In the genomic region with DNA sequence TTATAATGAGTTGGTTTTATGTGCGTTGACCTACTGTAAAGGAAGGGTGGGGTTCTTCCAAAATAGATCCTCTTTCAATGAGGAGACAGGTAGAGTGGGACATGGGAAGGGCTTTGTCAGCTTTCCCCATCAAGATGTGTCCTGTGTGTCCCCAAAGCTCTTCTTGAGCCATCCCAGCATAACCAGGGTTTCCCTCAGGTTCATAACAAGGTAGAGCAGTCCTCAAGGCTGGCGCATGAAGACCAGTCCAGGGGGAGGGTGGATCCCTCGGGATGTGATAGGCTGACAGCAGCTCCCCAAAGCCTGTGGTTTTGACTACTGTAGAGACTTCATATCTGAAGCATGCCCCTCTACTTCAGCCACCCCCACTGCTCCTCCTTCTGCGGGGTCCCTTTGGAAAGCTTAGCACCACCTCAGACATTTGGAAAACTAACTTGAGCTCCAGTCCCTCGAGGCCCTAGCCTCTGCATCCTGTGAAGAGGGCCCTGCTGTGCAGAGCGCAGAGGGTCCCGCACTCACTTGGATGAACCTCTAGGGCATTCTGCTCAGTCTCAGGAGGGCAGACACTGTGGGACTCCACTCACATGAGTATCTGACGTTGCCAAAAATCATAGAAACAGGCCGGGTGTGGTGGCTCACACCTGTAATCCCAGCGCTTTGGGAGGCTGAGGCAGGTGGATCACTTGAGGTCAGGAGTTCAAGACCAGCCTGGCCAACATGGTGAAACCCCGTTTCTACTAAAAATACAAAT, we compare ENCODE assay signal across 9 cellular contexts. TPM values are rescaled to one million over a fixed set of nuclear protein-coding genes. Genes with fewer than 3 reads are reported as not detected.
DNase-seq lines count a peak whose midpoint lies in the region; ATAC-seq and TF ChIP-seq lines count a peak whose summit lies in the region.
"Had no signal": no experiment of that assay in that cellular context is flagged by ENCODE, and none has a peak within 500 bp of the region (broad histone marks: within the 10 kb centered on the region; RNA-seq: fewer than 3 reads in every experiment).

No MANE protein-coding gene starts in this region.

- H3K4me3 Mint-ChIP-seq in activated T-cell treated with anti-CD3 and anti-CD28 coated beads, Interleukin-2, amount 50 U/mL, for 72 hours, result peak overlapping the region; percentile 97 to 98
- H3K4me3 Mint-ChIP-seq: mesothelial cell of epicardium had no signal

- H3K4me1 ChIP-seq in heart left ventricle (peaks cover 0 to 51% (median 15%) of the 10 kb centered on the region in 12 donors), lung (ENCODE audit: control insufficient read depth in 2 of 2, insufficient read depth in 2 of 2, low read length in 2 of 2) (no peaks in the 10 kb centered on the region), thoracic aorta (ENCODE audit: control insufficient read depth in 1 of 2, low read depth in 2 of 2) (no peaks in the 10 kb centered on the region), PC-3 (ENCODE audit: insufficient read depth, low read length) (peaks cover 10% of the 10 kb centered on the region)

- H3F3A ChIP-seq in PC-3 (ENCODE audit: low read length, unreplicated experiment), result no peaks in the 10 kb centered on the region

- no peak for TF ChIP-seq CTCF in heart left ventricle (IDR thresholded peaks at IDR 0.05)
- no peak for TF ChIP-seq CTCF in lung (IDR thresholded peaks at IDR 0.05; ENCODE audit: control extremely low read depth, extremely low read depth)
- TF ChIP-seq CTCF in thoracic aorta (IDR thresholded peaks at IDR 0.05), result no peak
- TF ChIP-seq CTCF in PC-3 (conservative IDR thresholded peaks at IDR 0.05; ENCODE audit: low read depth, low read length), result no peak

- WGBS in heart left ventricle, 4 donors, result 64 to 79% (median 75%) methylated on average over 11 of the region's 11 CpGs
- 72 to 78% methylated on average over 11 of the region's 11 CpGs for WGBS in lung, 2 donors

- intact Hi-C loops in heart left ventricle (cut with DNase I) (loop anchor here in 8 of 10 donors (2.0 to 10.0 kb wide), 8 partner anchors 113 to 1065 kb away; a partner anchor contains a TSS), Right ventricle myocardium inferior (cut with DNase I) (no loop called here), PC-3 (cut with micrococcal nuclease) (loop anchor here (2.0 to 5.0 kb wide), 2 partner anchors 307 to 328 kb away; no protein-coding TSS in a partner anchor)

- H4K20me1 ChIP-seq in PC-3 (ENCODE audit: low read length), result no peaks in the 10 kb centered on the region

- no peak for ATAC-seq in heart left ventricle
- no peak for ATAC-seq in Right ventricle myocardium inferior
- no peak for ATAC-seq in activated T-cell treated with anti-CD3 and anti-CD28 coated beads, Interleukin-2, amount 50 U/mL, for 72 hours (replicated peaks in 1 of 2)
- no peak for ATAC-seq in lung (ENCODE audit: insufficient read depth, low FRiP score)
- ATAC-seq in thoracic aorta (ENCODE audit: insufficient number of reproducible peaks, low FRiP score, low read depth), result no peak
- no peak for ATAC-seq in PC-3

- H3K27me3 ChIP-seq in heart left ventricle, result no peaks in the 10 kb centered on the region
- H3K27me3 ChIP-seq in lung (ENCODE audit: control insufficient read depth, insufficient read depth), result no peaks in the 10 kb centered on the region
- no peaks in the 10 kb centered on the region for H3K27me3 ChIP-seq in thoracic aorta (replicated peaks; ENCODE audit: insufficient read depth)
- H3K27me3 ChIP-seq in PC-3 (ENCODE audit: low read length), result peaks cover 45% of the 10 kb centered on the region

- POLR2A ChIA-PET in PC-3 (lab: Charles Lee; ENCODE audit: unreplicated experiment), result no interaction called here

- H3K9me2 ChIP-seq in PC-3 (replicated peaks; ENCODE audit: low read length), result no peaks in the 10 kb centered on the region

- peak overlapping the region; percentile 86 for H3K27ac Mint-ChIP-seq in activated T-cell treated with anti-CD3 and anti-CD28 coated beads, Interleukin-2, amount 50 U/mL, for 72 hours
- H3K27ac Mint-ChIP-seq: mesothelial cell of epicardium had no signal

- no peak for TF ChIP-seq POLR2A in heart left ventricle (IDR thresholded peaks at IDR 0.05)

- H3K27ac ChIP-seq in heart left ventricle, result peak overlapping the region; percentile 75 to 97 (median 88)
- peak overlapping the region; percentile 29 to 82 for H3K27ac ChIP-seq in lung (ENCODE audit: low read depth in 1 of 2, low read length in 1 of 2)
- H3K27ac ChIP-seq in thoracic aorta, result peak overlapping the region in 1 of 2 donors; percentile 4
- H3K27ac ChIP-seq in PC-3 (ENCODE audit: low read length), result no peak overlapping the region

- peaks cover 10 to 16% of the 10 kb centered on the region in 2 donors for H3K36me3 Mint-ChIP-seq in activated T-cell treated with anti-CD3 and anti-CD28 coated beads, Interleukin-2, amount 50 U/mL, for 72 hours (ENCODE audit: insufficient read depth in 2 of 2)
- H3K36me3 Mint-ChIP-seq: mesothelial cell of epicardium had no signal

- H2AFZ ChIP-seq in PC-3 (ENCODE audit: low read length), result no peak overlapping the region

- H3K9me3 Mint-ChIP-seq in activated T-cell treated with anti-CD3 and anti-CD28 coated beads, Interleukin-2, amount 50 U/mL, for 72 hours, result no peaks in the 10 kb centered on the region
- H3K9me3 Mint-ChIP-seq: mesothelial cell of epicardium had no signal

- DNase-seq in heart left ventricle (no peak), Right ventricle myocardium inferior (ENCODE audit: missing footprints) (no peak), lung (ENCODE audit: low spot score) (no peak), thoracic aorta (ENCODE audit: low spot score) (no peak), iPS-NIHi7 (ENCODE audit: extremely low spot score) (no peak), PC-3 (no peak), UCSD-AML1 (lab: John Stamatoyannopoulos, UW; ENCODE audit: unreplicated experiment) (no peak)
- DNase-seq in activated T-cell treated with anti-CD3 and anti-CD28 coated beads, Interleukin-2, amount 50 U/mL, for 72 hours, result no peak

- no peak overlapping the region for H3K9ac ChIP-seq in PC-3 (ENCODE audit: low read length)

- peaks cover 67% of the 10 kb centered on the region for H3K4me1 Mint-ChIP-seq in activated T-cell treated with anti-CD3 and anti-CD28 coated beads, Interleukin-2, amount 50 U/mL, for 72 hours (ENCODE audit: low read depth)
- H3K4me1 Mint-ChIP-seq: mesothelial cell of epicardium had no signal

- no peaks in the 10 kb centered on the region for H3K27me3 Mint-ChIP-seq in activated T-cell treated with anti-CD3 and anti-CD28 coated beads, Interleukin-2, amount 50 U/mL, for 72 hours (ENCODE audit: low read depth)

- BruUV-seq in PC-3 (replicated peaks; lab: Mats Ljungman, UMichigan), result no TSS peak

- no peak overlapping the region for H3K4me2 ChIP-seq in PC-3 (ENCODE audit: low read length)

- no peaks in the 10 kb centered on the region for H3K79me2 ChIP-seq in PC-3 (ENCODE audit: low read length)

- H3K9me3 ChIP-seq in heart left ventricle (no peaks in the 10 kb centered on the region), lung (ENCODE audit: control insufficient read depth in 2 of 2, insufficient read depth in 1 of 2, low read length in 1 of 2) (peaks cover 0 to 2% of the 10 kb centered on the region in 2 donors), thoracic aorta (no peaks in the 10 kb centered on the region), PC-3 (ENCODE audit: low read length) (no peaks in the 10 kb centered on the region)

- no peaks in the 10 kb centered on the region for H3K36me3 ChIP-seq in heart left ventricle
- peaks cover 0 to 1% of the 10 kb centered on the region in 2 donors for H3K36me3 ChIP-seq in lung (ENCODE audit: control insufficient read depth in 2 of 2, insufficient read depth in 2 of 2, low read length in 2 of 2)
- H3K36me3 ChIP-seq in thoracic aorta, result no peaks in the 10 kb centered on the region
- H3K36me3 ChIP-seq in PC-3 (ENCODE audit: low read depth, low read length), result no peaks in the 10 kb centered on the region

- H3K4me3 ChIP-seq in heart left ventricle (peak overlapping the region in 6 of 12 donors; percentile 51 to 74 (median 63)), lung (no peak overlapping the region), thoracic aorta (peak overlapping the region; percentile 9), PC-3 (ENCODE audit: low read length) (no peak overlapping the region)

- CTCF ChIA-PET in PC-3 (lab: Charles Lee), result interaction anchor here (0.6 kb wide), 2 partner anchors 271 to 306 kb away, joined by 3 to 4 read pairs; no protein-coding TSS in a partner anchor

RNA-seq across cellular contexts. Expression of a gene that starts 1.0 kb away (rescaled TPM):
- 10 to 100 TPM; 11.3 to 36.0 (median 14.9) TPM for total RNA-seq in heart left ventricle
- polyA plus RNA-seq in heart left ventricle, result 10 to 100 TPM; 11.7 to 20.3 TPM
- total RNA-seq in Right ventricle myocardium inferior, result 14.9 TPM
- total RNA-seq in activated T-cell treated with anti-CD3 and anti-CD28 coated beads, Interleukin-2, amount 50 U/mL, for 72 hours, result 10 to 100 TPM; 10.2 to 13.1 TPM
- total RNA-seq in lung, result 10 to 100 TPM; 20.9 to 25.0 TPM
- 10 to 100 TPM; 14.4 to 23.0 TPM for polyA plus RNA-seq in lung
- 10 to 100 TPM in 1 of 2 donors, 1 to 10 TPM in 1; 5.8 to 13.4 TPM for total RNA-seq in thoracic aorta
- total RNA-seq in PC-3 (2014; rRNA removed), result not detected in 2 replicates
- total RNA-seq: mesothelial cell of epicardium had no signal
